18 cellular contexts compared by ENCODE assay signal in genomic region chr10:47063858-47064257, GRCh38.
"Had no signal": no experiment of that assay in that cellular context is flagged by ENCODE, and none has a peak within 500 bp of the region (broad histone marks: within the 10 kb centered on the region; RNA-seq: fewer than 3 reads in every experiment).

No MANE protein-coding gene starts in this region.

- H3K4me1 Mint-ChIP-seq: activated naive CD4-positive, alpha-beta T cell treated with anti-CD3 and anti-CD28 coated beads, Interleukin-2, amount 50 U/mL, for 24 hours; central memory CD8-positive, alpha-beta T cell; natural killer cell; stimulated activated naive B cell treated with anti-CD40 and anti-IgM and Interleukin-4, amounts not matched to agents 10 μg/mL and 1 μg/mL and 100 μg/mL, for 72 hours had no signal

- H3K4me1 ChIP-seq: lower lobe of right lung, sigmoid colon, spleen, upper lobe of right lung had no signal

- H3K27me3 ChIP-seq: ascending aorta, sigmoid colon, spleen, upper lobe of right lung had no signal

- H3K27ac ChIP-seq: esophagus muscularis mucosa, lower lobe of right lung, sigmoid colon, spleen, upper lobe of right lung, WERI-Rb-1 had no signal

- H3K36me3 Mint-ChIP-seq: activated naive CD4-positive, alpha-beta T cell treated with anti-CD3 and anti-CD28 coated beads, Interleukin-2, amount 50 U/mL, for 24 hours; natural killer cell; stimulated activated naive B cell treated with anti-CD40 and anti-IgM and Interleukin-4, amounts not matched to agents 10 μg/mL and 1 μg/mL and 100 μg/mL, for 72 hours had no signal

- H3K27ac Mint-ChIP-seq: activated naive CD4-positive, alpha-beta T cell treated with anti-CD3 and anti-CD28 coated beads, Interleukin-2, amount 50 U/mL, for 24 hours; activated T-cell treated with anti-CD3 and anti-CD28 coated beads, Interleukin-2, amount 50 U/mL, for 72 hours; natural killer cell; stimulated activated naive B cell treated with anti-CD40 and anti-IgM and Interleukin-4, amounts not matched to agents 10 μg/mL and 1 μg/mL and 100 μg/mL, for 72 hours had no signal

- H3K9me3 Mint-ChIP-seq: activated naive CD4-positive, alpha-beta T cell treated with anti-CD3 and anti-CD28 coated beads, Interleukin-2, amount 50 U/mL, for 24 hours; activated T-cell treated with anti-CD3 and anti-CD28 coated beads, Interleukin-2, amount 50 U/mL, for 72 hours; central memory CD8-positive, alpha-beta T cell; natural killer cell; stimulated activated naive B cell treated with anti-CD40 and anti-IgM and Interleukin-4, amounts not matched to agents 10 μg/mL and 1 μg/mL and 100 μg/mL, for 72 hours had no signal

- H3K4me3 ChIP-seq: ascending aorta, esophagus muscularis mucosa, lower lobe of right lung, sigmoid colon, spleen, upper lobe of right lung had no signal

- H3K9me3 ChIP-seq: ascending aorta, esophagus muscularis mucosa, lower lobe of right lung, sigmoid colon, spleen, upper lobe of right lung had no signal

- H3K4me3 Mint-ChIP-seq: activated naive CD4-positive, alpha-beta T cell treated with anti-CD3 and anti-CD28 coated beads, Interleukin-2, amount 50 U/mL, for 24 hours; activated T-cell treated with anti-CD3 and anti-CD28 coated beads, Interleukin-2, amount 50 U/mL, for 72 hours; central memory CD8-positive, alpha-beta T cell; natural killer cell; stimulated activated naive B cell treated with anti-CD40 and anti-IgM and Interleukin-4, amounts not matched to agents 10 μg/mL and 1 μg/mL and 100 μg/mL, for 72 hours had no signal

- H3K27me3 Mint-ChIP-seq: activated naive CD4-positive, alpha-beta T cell treated with anti-CD3 and anti-CD28 coated beads, Interleukin-2, amount 50 U/mL, for 24 hours had no signal

- DNase-seq: activated CD4-positive, alpha-beta T cell treated with anti-CD3 and anti-CD28 coated beads, Interleukin-2, amount 50 U/mL, for 4 hours; activated effector memory CD4-positive, alpha-beta T cell treated with anti-CD3 and anti-CD28 coated beads, Interleukin-2, amount 50 U/mL, for 16 hours; activated T-cell treated with anti-CD3 and anti-CD28 coated beads, Interleukin-2, amount 50 U/mL, for 72 hours; cortex of kidney; effector CD4-positive, alpha-beta T cell; lower lobe of right lung; natural killer cell; spleen; stimulated activated CD4-positive, alpha-beta T cell treated with anti-CD3 and anti-CD28 coated beads, Interleukin-4, amount 100 ng/mL, for 4 hours; stimulated activated naive B cell treated with anti-CD40 and anti-IgM and Interleukin-4, amounts not matched to agents 10 μg/mL and 1 μg/mL and 100 μg/mL, for 72 hours; T-helper 2 cell; upper lobe of right lung; WERI-Rb-1 had no signal

- H3K36me3 ChIP-seq: ascending aorta, esophagus muscularis mucosa, lower lobe of right lung, sigmoid colon, spleen, upper lobe of right lung, WERI-Rb-1 had no signal
